In the genomic region with DNA sequence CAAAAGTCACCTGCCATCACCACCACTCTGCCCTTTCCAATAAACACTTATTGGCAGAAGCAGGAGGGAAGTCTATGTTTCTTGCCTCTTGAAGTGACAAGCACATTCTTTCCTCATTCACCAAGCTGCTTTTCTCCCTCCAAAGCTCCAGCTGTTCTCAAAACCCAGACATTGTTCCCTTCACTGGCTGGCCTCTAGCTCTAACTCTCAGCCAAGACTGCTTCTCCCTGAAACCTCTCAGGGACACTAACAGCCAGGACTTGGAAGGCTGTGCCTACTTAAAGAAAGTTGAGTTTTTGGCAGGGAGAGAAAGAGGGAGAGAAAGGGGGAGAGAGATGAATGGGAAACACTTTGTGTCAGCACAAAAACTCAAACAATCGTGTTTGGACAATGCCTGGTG, we compare ENCODE assay signal across 1 cellular context.
TF ChIP-seq lines count a peak whose summit lies in the region.

No MANE protein-coding gene starts in this region.

TF ChIP-seq in GM23338, 12 proteins besides CTCF, POLR2A, EP300 and RAD21 (continued from another document):
- TF ChIP-seq, protein P1, sequence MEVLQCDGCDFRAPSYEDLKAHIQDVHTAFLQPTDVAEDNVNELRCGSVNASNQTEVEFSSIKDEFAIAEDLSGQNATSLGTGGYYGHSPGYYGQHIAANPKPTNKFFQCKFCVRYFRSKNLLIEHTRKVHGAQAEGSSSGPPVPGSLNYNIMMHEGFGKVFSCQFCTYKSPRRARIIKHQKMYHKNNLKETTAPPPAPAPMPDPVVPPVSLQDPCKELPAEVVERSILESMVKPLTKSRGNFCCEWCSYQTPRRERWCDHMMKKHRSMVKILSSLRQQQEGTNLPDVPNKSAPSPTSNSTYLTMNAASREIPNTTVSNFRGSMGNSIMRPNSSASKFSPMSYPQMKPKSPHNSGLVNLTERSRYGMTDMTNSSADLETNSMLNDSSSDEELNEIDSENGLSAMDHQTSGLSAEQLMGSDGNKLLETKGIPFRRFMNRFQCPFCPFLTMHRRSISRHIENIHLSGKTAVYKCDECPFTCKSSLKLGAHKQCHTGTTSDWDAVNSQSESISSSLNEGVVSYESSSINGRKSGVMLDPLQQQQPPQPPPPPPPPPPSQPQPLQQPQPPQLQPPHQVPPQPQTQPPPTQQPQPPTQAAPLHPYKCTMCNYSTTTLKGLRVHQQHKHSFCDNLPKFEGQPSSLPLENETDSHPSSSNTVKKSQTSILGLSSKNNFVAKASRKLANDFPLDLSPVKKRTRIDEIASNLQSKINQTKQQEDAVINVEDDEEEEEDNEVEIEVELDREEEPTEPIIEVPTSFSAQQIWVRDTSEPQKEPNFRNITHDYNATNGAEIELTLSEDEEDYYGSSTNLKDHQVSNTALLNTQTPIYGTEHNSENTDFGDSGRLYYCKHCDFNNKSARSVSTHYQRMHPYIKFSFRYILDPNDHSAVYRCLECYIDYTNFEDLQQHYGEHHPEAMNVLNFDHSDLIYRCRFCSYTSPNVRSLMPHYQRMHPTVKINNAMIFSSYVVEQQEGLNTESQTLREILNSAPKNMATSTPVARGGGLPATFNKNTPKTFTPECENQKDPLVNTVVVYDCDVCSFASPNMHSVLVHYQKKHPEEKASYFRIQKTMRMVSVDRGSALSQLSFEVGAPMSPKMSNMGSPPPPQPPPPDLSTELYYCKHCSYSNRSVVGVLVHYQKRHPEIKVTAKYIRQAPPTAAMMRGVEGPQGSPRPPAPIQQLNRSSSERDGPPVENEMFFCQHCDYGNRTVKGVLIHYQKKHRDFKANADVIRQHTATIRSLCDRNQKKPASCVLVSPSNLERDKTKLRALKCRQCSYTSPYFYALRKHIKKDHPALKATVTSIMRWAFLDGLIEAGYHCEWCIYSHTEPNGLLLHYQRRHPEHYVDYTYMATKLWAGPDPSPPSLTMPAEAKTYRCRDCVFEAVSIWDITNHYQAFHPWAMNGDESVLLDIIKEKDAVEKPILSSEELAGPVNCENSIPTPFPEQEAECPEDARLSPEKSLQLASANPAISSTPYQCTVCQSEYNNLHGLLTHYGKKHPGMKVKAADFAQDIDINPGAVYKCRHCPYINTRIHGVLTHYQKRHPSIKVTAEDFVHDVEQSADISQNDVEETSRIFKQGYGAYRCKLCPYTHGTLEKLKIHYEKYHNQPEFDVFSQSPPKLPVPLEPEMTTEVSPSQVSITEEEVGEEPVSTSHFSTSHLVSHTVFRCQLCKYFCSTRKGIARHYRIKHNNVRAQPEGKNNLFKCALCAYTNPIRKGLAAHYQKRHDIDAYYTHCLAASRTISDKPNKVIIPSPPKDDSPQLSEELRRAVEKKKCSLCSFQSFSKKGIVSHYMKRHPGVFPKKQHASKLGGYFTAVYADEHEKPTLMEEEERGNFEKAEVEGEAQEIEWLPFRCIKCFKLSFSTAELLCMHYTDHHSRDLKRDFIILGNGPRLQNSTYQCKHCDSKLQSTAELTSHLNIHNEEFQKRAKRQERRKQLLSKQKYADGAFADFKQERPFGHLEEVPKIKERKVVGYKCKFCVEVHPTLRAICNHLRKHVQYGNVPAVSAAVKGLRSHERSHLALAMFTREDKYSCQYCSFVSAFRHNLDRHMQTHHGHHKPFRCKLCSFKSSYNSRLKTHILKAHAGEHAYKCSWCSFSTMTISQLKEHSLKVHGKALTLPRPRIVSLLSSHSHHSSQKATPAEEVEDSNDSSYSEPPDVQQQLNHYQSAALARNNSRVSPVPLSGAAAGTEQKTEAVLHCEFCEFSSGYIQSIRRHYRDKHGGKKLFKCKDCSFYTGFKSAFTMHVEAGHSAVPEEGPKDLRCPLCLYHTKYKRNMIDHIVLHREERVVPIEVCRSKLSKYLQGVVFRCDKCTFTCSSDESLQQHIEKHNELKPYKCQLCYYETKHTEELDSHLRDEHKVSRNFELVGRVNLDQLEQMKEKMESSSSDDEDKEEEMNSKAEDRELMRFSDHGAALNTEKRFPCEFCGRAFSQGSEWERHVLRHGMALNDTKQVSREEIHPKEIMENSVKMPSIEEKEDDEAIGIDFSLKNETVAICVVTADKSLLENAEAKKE (CRISPR knock-in tag; IDR thresholded peaks at IDR 0.05) = no peak
- TF ChIP-seq CREB1 (CRISPR knock-in tag; IDR thresholded peaks at IDR 0.05; ENCODE audit: low read depth) = no peak
- no peak for TF ChIP-seq POLR2AphosphoS5 (IDR thresholded peaks at IDR 0.05; ENCODE audit: low read depth)
- TF ChIP-seq EZH2phosphoT487 (IDR thresholded peaks at IDR 0.05; ENCODE audit: unreplicated experiment) = no peak
- TF ChIP-seq, protein P2, sequence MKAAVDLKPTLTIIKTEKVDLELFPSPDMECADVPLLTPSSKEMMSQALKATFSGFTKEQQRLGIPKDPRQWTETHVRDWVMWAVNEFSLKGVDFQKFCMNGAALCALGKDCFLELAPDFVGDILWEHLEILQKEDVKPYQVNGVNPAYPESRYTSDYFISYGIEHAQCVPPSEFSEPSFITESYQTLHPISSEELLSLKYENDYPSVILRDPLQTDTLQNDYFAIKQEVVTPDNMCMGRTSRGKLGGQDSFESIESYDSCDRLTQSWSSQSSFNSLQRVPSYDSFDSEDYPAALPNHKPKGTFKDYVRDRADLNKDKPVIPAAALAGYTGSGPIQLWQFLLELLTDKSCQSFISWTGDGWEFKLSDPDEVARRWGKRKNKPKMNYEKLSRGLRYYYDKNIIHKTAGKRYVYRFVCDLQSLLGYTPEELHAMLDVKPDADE (IDR thresholded peaks at IDR 0.05) = no peak
- TF ChIP-seq JUNB (IDR thresholded peaks at IDR 0.05; ENCODE audit: unreplicated experiment) = no peak
- TF ChIP-seq ZNF331 (CRISPR knock-in tag; IDR thresholded peaks at IDR 0.05; ENCODE audit: low read depth) = no peak
